ENCODE assay signal across 9 cellular contexts in the genomic region with DNA sequence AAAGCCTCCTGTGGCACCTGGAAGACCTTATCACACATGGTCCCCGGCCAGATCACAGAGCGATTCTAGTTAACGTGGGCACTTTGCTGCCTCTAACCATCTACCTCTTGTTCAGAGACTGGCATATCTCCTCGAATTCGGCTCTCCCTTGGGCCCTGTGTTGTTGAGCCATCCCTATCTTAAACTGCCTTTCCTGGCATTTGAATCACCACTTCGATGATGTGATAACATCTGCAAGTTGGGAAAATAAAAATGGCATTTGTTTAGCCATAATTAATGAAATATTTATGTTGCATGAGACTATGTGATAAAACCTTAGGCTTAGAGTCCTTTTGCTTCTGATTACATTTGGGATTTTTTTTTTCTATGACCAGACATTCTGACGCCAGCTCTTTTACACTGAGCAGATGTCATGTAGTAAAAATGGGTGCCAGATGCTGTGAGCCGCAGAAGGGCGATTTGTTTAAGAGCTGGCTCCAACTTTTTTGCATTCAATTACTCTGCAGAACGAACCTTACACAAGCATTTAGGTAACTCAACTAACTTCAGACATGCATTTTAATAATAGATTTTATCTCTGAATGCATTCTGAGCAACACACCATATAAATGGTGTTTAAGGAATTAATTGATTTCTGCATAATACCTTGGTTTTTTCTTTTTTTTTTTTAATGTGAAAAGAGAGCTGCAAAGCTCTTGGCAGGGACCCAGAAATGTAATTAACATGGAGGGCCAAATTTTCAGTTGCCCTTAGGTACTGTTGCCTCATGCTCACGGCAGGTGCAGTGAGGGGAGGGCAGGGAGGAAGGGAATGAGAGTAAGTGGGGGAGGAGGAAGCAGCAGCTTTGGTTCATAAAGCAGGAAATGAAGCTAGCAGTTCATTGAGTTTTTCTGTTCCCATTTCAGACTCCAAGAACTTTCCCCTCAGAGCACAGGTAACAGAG. TPM values are rescaled to one million over a fixed set of nuclear protein-coding genes. Genes with fewer than 3 reads are reported as not detected.
DNase-seq lines count a peak whose midpoint lies in the region; ATAC-seq and TF ChIP-seq lines count a peak whose summit lies in the region.
"Had no signal": no experiment of that assay in that cellular context is flagged by ENCODE, and none has a peak within 500 bp of the region (broad histone marks: within the 10 kb centered on the region; RNA-seq: fewer than 3 reads in every experiment).

No MANE protein-coding gene starts in this region.

- H3K4me3 ChIP-seq in A673 (ENCODE audit: low read depth, low read length, poor library complexity, severe bottlenecking) (peak overlapping the region; percentile 9), HFF-Myc (replicated peaks; ENCODE audit: low read depth, low read length) (no peak overlapping the region)

- H3K27me3 Mint-ChIP-seq in CD14-positive monocyte (ENCODE audit: low read depth in 3 of 3): peaks cover 0 to 7% (median 6%) of the 10 kb centered on the region in 3 donors
- H3K27me3 Mint-ChIP-seq in activated CD8-positive, alpha-beta T cell treated with anti-CD3 and anti-CD28 coated beads for 36 hours: peaks cover 1% of the 10 kb centered on the region

- no peaks in the 10 kb centered on the region for H3K4me1 Mint-ChIP-seq in CD14-positive monocyte
- peaks cover 9% of the 10 kb centered on the region for H3K4me1 Mint-ChIP-seq in activated CD8-positive, alpha-beta T cell treated with anti-CD3 and anti-CD28 coated beads for 36 hours (ENCODE audit: low read depth)

- intact Hi-C loops in A673 (cut with micrococcal nuclease; ENCODE audit: unreplicated experiment) (no loop called here), CD14-positive monocyte (cut with micrococcal nuclease) (no loop called here)
- intact Hi-C loops in activated CD8-positive, alpha-beta T cell treated with anti-CD3 and anti-CD28 coated beads for 36 hours (cut with micrococcal nuclease): no loop called here

- no peaks in the 10 kb centered on the region for H3K36me3 ChIP-seq in A673 (ENCODE audit: insufficient read depth, low read length, poor library complexity, severe bottlenecking)

- peak overlapping the region; percentile 80 for H3K27ac ChIP-seq in A673 (ENCODE audit: low read depth, low read length, poor library complexity, severe bottlenecking)

- H3K36me3 Mint-ChIP-seq in CD14-positive monocyte: peaks cover 8 to 16% of the 10 kb centered on the region in 2 donors
- peaks cover 4% of the 10 kb centered on the region for H3K36me3 Mint-ChIP-seq in activated CD8-positive, alpha-beta T cell treated with anti-CD3 and anti-CD28 coated beads for 36 hours (ENCODE audit: low read depth)

- H3K4me1 ChIP-seq in A673 (ENCODE audit: insufficient read depth, low read length, poor library complexity, severe bottlenecking): peaks cover 23% of the 10 kb centered on the region

- H3K27me3 ChIP-seq in A673 (replicated peaks; ENCODE audit: insufficient read depth, low read depth, low read length, poor library complexity): no peaks in the 10 kb centered on the region

- peaks cover 0 to 15% (median 4%) of the 10 kb centered on the region in 7 donors for H3K9me3 Mint-ChIP-seq in CD14-positive monocyte
- peaks cover 14% of the 10 kb centered on the region for H3K9me3 Mint-ChIP-seq in activated CD8-positive, alpha-beta T cell treated with anti-CD3 and anti-CD28 coated beads for 36 hours

- DNase-seq in A673 (ENCODE audit: low spot score): peak; percentile 88
- DNase-seq in HFF-Myc (ENCODE audit: extremely low read depth, low read depth): peak; percentile 88
- DNase-seq in NCI-H524 (lab: John Stamatoyannopoulos, UW): peak; percentile 91 to 97
- DNase-seq in fibroblast of the conjunctiva (ENCODE audit: low read depth): peak; percentile 55
- DNase-seq in CD14-positive monocyte (ENCODE audit: low spot score): no peak
- no peak for DNase-seq in activated CD8-positive, alpha-beta T cell treated with anti-CD3 and anti-CD28 coated beads for 36 hours
- DNase-seq: KBM-7 had no signal

- H3K4me3 Mint-ChIP-seq in CD14-positive monocyte: no peak overlapping the region
- H3K4me3 Mint-ChIP-seq in activated CD8-positive, alpha-beta T cell treated with anti-CD3 and anti-CD28 coated beads for 36 hours: no peak overlapping the region

- POLR2A ChIA-PET in A673 (lab: Charles Lee; ENCODE audit: low non-redundant PET): interaction anchor here (0.6 to 0.7 kb wide), 3 partner anchors 122 to 1983 kb away, joined by 3 to 6 read pairs (median 4); no protein-coding TSS in a partner anchor
- POLR2A ChIA-PET in activated CD8-positive, alpha-beta T cell treated with anti-CD3 and anti-CD28 coated beads for 36 hours (lab: Charles Lee): no interaction called here

- no peak for TF ChIP-seq CTCF in A673 (conservative IDR thresholded peaks at IDR 0.05; ENCODE audit: low read depth, low read length)
- TF ChIP-seq CTCF in HFF-Myc (IDR thresholded peaks at IDR 0.05; ENCODE audit: low read depth, low read length, missing control alignments): no peak
- no peak for TF ChIP-seq CTCF in CD14-positive monocyte (IDR thresholded peaks at IDR 0.05)
- no peak for TF ChIP-seq CTCF in activated CD8-positive, alpha-beta T cell treated with anti-CD3 and anti-CD28 coated beads for 36 hours (IDR thresholded peaks at IDR 0.05)

- no peak for ATAC-seq in GM19463 (IDR thresholded peaks at IDR 0.05; ENCODE audit: unreplicated experiment)
- ATAC-seq in activated CD8-positive, alpha-beta T cell treated with anti-CD3 and anti-CD28 coated beads for 36 hours: no peak
- ATAC-seq in HG02610 (IDR thresholded peaks at IDR 0.05; ENCODE audit: unreplicated experiment): no peak

- H3K9me3 ChIP-seq in A673 (ENCODE audit: low read depth, low read length, poor library complexity, severe bottlenecking): peaks cover 10% of the 10 kb centered on the region

- H3K27ac Mint-ChIP-seq in CD14-positive monocyte: peak overlapping the region in 1 of 7 donors; percentile 52
- no peak overlapping the region for H3K27ac Mint-ChIP-seq in activated CD8-positive, alpha-beta T cell treated with anti-CD3 and anti-CD28 coated beads for 36 hours

- CTCF ChIA-PET in A673 (lab: Charles Lee): interaction anchor here (0.6 to 1.6 kb wide), 3 partner anchors 12 to 84 kb away, joined by 3 to 7 read pairs (median 4); no protein-coding TSS in a partner anchor
- CTCF ChIA-PET in activated CD8-positive, alpha-beta T cell treated with anti-CD3 and anti-CD28 coated beads for 36 hours (lab: Charles Lee): interaction anchor here (0.8 to 2.3 kb wide), 2 partner anchors 13 to 30 kb away, joined by 3 to 6 read pairs; no protein-coding TSS in a partner anchor

- no TSS peak for BruUV-seq in A673 (replicated peaks; lab: Mats Ljungman, UMichigan)

RNA-seq across cellular contexts. Expression of gene PARVA, which starts 58.3 kb away (rescaled TPM):
- 15.2 and 17.4 TPM in 2 replicates for total RNA-seq in A673 (2021)
- polyA plus RNA-seq in CD14-positive monocyte: not detected
- not detected for total RNA-seq in activated CD8-positive, alpha-beta T cell treated with anti-CD3 and anti-CD28 coated beads for 36 hours

Comparison
In these comparisons a context has a peak if more than half of its experiments do, and no peak if none do; other contexts are left out.
1. DNase-seq: peak in A673 (single experiment), HFF-Myc (single experiment), NCI-H524 (2 of 2) and fibroblast of the conjunctiva (single experiment); none in CD14-positive monocyte (single experiment) and activated CD8-positive, alpha-beta T cell treated with anti-CD3 and anti-CD28 coated beads for 36 hours (single experiment).
2. RNA of gene PARVA, which starts 58.3 kb away (total RNA-seq): 15.2 to 17.4 TPM in A673; not detected in activated CD8-positive, alpha-beta T cell treated with anti-CD3 and anti-CD28 coated beads for 36 hours; every median in the first group is over 10 times any median in the second.